1 cellular context compared by ENCODE assay signal in genomic region chr16:70454221-70455034, GRCh38.
A peak's percentile ranks its signal among the peaks of the same experiment; 100 is the strongest.
TF ChIP-seq lines count a peak whose summit lies in the region.

Gene FCSK, plus strand, starts transcription at chr16:70454595. Its CDS starts 8,596 bp downstream, at chr16:70463191.

TF ChIP-seq in HepG2, 621 proteins besides CTCF, POLR2A, EP300 and RAD21 (continued from another document and continues in another):
- no peak for TF ChIP-seq BCLAF1 (IDR thresholded peaks at IDR 0.05)
- TF ChIP-seq ZNF598 (CRISPR knock-in tag; IDR thresholded peaks at IDR 0.05; ENCODE audit: borderline replicate concordance): peak; percentile 89
- no peak for TF ChIP-seq ZNF138 (CRISPR knock-in tag; IDR thresholded peaks at IDR 0.05; ENCODE audit: low read depth)
- TF ChIP-seq ZFP36L1 (CRISPR knock-in tag; IDR thresholded peaks at IDR 0.05): no peak
- no peak for TF ChIP-seq JDP2 (CRISPR knock-in tag; IDR thresholded peaks at IDR 0.05; ENCODE audit: borderline replicate concordance)
- TF ChIP-seq ETV6 (CRISPR knock-in tag; conservative IDR thresholded peaks at IDR 0.05): 0 out of 2 replicates have a peak, but pooled peaks have one; percentile 32
- TF ChIP-seq ISL2 (CRISPR knock-in tag; IDR thresholded peaks at IDR 0.05): peak; percentile 84
- 0 out of 2 replicates have a peak, but pooled peaks have one; percentile 48 for TF ChIP-seq THRA (CRISPR knock-in tag; IDR thresholded peaks at IDR 0.05; ENCODE audit: borderline replicate concordance)
- TF ChIP-seq RCOR2 (CRISPR knock-in tag; IDR thresholded peaks at IDR 0.05): no peak
- TF ChIP-seq MED8 (CRISPR knock-in tag; IDR thresholded peaks at IDR 0.05; ENCODE audit: insufficient replicate concordance): peak; percentile 67
- TF ChIP-seq PRPF4 (IDR thresholded peaks at IDR 0.05; ENCODE audit: low read depth, low read length, poor library complexity, severe bottlenecking): no peak
- TF ChIP-seq ZBTB26 (CRISPR knock-in tag; IDR thresholded peaks at IDR 0.05; ENCODE audit: borderline replicate concordance): 0 out of 2 replicates have a peak, but pooled peaks have one; percentile 24
- peak; percentile 68; the same call in 1 of the 2 replicates for TF ChIP-seq ZBTB1 (CRISPR knock-in tag; IDR thresholded peaks at IDR 0.05; ENCODE audit: borderline replicate concordance)
- no peak for TF ChIP-seq MBNL3 (CRISPR knock-in tag; conservative IDR thresholded peaks at IDR 0.05)
- TF ChIP-seq NPAS2 (CRISPR knock-in tag; IDR thresholded peaks at IDR 0.05; ENCODE audit: borderline replicate concordance): no peak
- no peak for TF ChIP-seq ZNF878 (CRISPR knock-in tag; IDR thresholded peaks at IDR 0.05)
- TF ChIP-seq FOXA1 (IDR thresholded peaks at IDR 0.05): no peak
- no peak for TF ChIP-seq FOXA1 (CRISPR knock-in tag; IDR thresholded peaks at IDR 0.05)
- TF ChIP-seq ZNF280B (CRISPR knock-in tag; IDR thresholded peaks at IDR 0.05; ENCODE audit: borderline replicate concordance): peak; percentile 74; the same call in 1 of the 2 replicates
- TF ChIP-seq JUN (CRISPR knock-in tag; IDR thresholded peaks at IDR 0.05): peak; percentile 22; the same call in 1 of the 2 replicates
- no peak for TF ChIP-seq ZNF34 (CRISPR knock-in tag; IDR thresholded peaks at IDR 0.05; ENCODE audit: borderline replicate concordance)
- TF ChIP-seq ZNF572 (CRISPR knock-in tag; IDR thresholded peaks at IDR 0.05): 0 out of 2 replicates have a peak, but pooled peaks have one; percentile 83
- TF ChIP-seq GPBP1L1 (CRISPR knock-in tag; IDR thresholded peaks at IDR 0.05): no peak
- TF ChIP-seq RFX1 (IDR thresholded peaks at IDR 0.05): no peak
- no peak for TF ChIP-seq ZNF577 (CRISPR knock-in tag; IDR thresholded peaks at IDR 0.05; ENCODE audit: borderline replicate concordance, low read depth)
- TF ChIP-seq TCF7 (IDR thresholded peaks at IDR 0.05; ENCODE audit: low read depth): no peak
- 0 out of 2 replicates have a peak, but pooled peaks have one; percentile 26 for TF ChIP-seq ONECUT2 (CRISPR knock-in tag; IDR thresholded peaks at IDR 0.05)
- peak; percentile 89 for TF ChIP-seq ZHX1 (CRISPR knock-in tag; IDR thresholded peaks at IDR 0.05; ENCODE audit: low read depth)
- peak; percentile 35; the same call in 1 of the 2 replicates for TF ChIP-seq ZNF703 (CRISPR knock-in tag; IDR thresholded peaks at IDR 0.05; ENCODE audit: borderline replicate concordance)
- peak; percentile 79 for TF ChIP-seq ZNF777 (CRISPR knock-in tag; IDR thresholded peaks at IDR 0.05)
- peak; percentile 65 for TF ChIP-seq SP4 (CRISPR knock-in tag; IDR thresholded peaks at IDR 0.05)
- TF ChIP-seq ZNF407 (CRISPR knock-in tag; IDR thresholded peaks at IDR 0.05; ENCODE audit: not compliant biosample characterization): peak; percentile 91
- peak; percentile 90 for TF ChIP-seq PCBP1 (IDR thresholded peaks at IDR 0.05; ENCODE audit: borderline replicate concordance, low read depth, low read length)
- TF ChIP-seq HMG20B (CRISPR knock-in tag; conservative IDR thresholded peaks at IDR 0.05): no peak
- TF ChIP-seq ERF (CRISPR knock-in tag; IDR thresholded peaks at IDR 0.05): no peak; the same call in 1 of the 2 replicates
- no peak for TF ChIP-seq ZKSCAN1 (IDR thresholded peaks at IDR 0.05; ENCODE audit: low read length)
- TF ChIP-seq SMAD1 (CRISPR knock-in tag; IDR thresholded peaks at IDR 0.05; ENCODE audit: borderline replicate concordance, low read depth): peak; percentile 83; the same call in 1 of the 2 replicates
- TF ChIP-seq E2F1 (CRISPR knock-in tag; IDR thresholded peaks at IDR 0.05): peak; percentile 92
- peak; percentile 75; the same call in 1 of the 2 replicates for TF ChIP-seq ZNF317 (CRISPR knock-in tag; IDR thresholded peaks at IDR 0.05)
- no peak for TF ChIP-seq RFX3 (CRISPR knock-in tag; IDR thresholded peaks at IDR 0.05)
- no peak for TF ChIP-seq HNF4G (IDR thresholded peaks at IDR 0.05; ENCODE audit: borderline replicate concordance, low read depth, low read length)
- peak; percentile 84 for TF ChIP-seq HNF4G (CRISPR knock-in tag; IDR thresholded peaks at IDR 0.05; ENCODE audit: borderline replicate concordance, low read depth)
- no peak for TF ChIP-seq ZNF589 (CRISPR knock-in tag; conservative IDR thresholded peaks at IDR 0.05)
